In genomic region chr18:50716902-50717301, GRCh38 we compare ENCODE assay signal across 14 cellular contexts.
"Had no signal": no experiment of that assay in that cellular context is flagged by ENCODE, and none has a peak within 500 bp of the region (broad histone marks: within the 10 kb centered on the region; RNA-seq: fewer than 3 reads in every experiment).

No MANE protein-coding gene starts in this region.

- ATAC-seq: esophagus mucosa; pancreas; stimulated activated naive B cell treated with anti-CD40 and anti-IgM and Interleukin-4, amounts not matched to agents 10 μg/mL and 1 μg/mL and 100 μg/mL, for 72 hours had no signal

- FAIRE-seq: pancreas had no signal

- H3K4me3 ChIP-seq: pancreas, spleen had no signal

- DNase-seq: activated CD4-positive, alpha-beta T cell treated with anti-CD3 and anti-CD28 coated beads, Interleukin-2, amount 50 U/mL, for 1 hour; activated naive CD4-positive, alpha-beta T cell treated with anti-CD3 and anti-CD28 coated beads, Interleukin-2, amount 50 U/mL, for 16 hours; amniotic stem cell; foreskin fibroblast; islet precursor cell; mesendoderm; nephron progenitor cell; pancreas; retina; spleen; stimulated activated CD4-positive, alpha-beta T cell treated with anti-CD3 and anti-CD28 coated beads, Interleukin-2, amount 100 ng/mL, for 24 hours; stimulated activated naive B cell treated with anti-CD40 and anti-IgM and Interleukin-4, amounts not matched to agents 10 μg/mL and 1 μg/mL and 100 μg/mL, for 72 hours; T-helper 2 cell had no signal

- H3K9me3 ChIP-seq: pancreas had no signal

- H3K4me1 ChIP-seq: pancreas, spleen had no signal

- H3K27me3 ChIP-seq: pancreas had no signal

- H3K27ac ChIP-seq: pancreas, spleen had no signal

- H3K36me3 ChIP-seq: pancreas, spleen had no signal
